ENCODE assay signal across 27 cellular contexts in genomic region chr9:118325757-118326156, GRCh38.
"Had no signal": no experiment of that assay in that cellular context is flagged by ENCODE, and none has a peak within 500 bp of the region (broad histone marks: within the 10 kb centered on the region; RNA-seq: fewer than 3 reads in every experiment).

No MANE protein-coding gene starts in this region.

- H3K9me3 Mint-ChIP-seq: mesothelial cell of epicardium had no signal

- ATAC-seq: esophagus mucosa; gastrocnemius medialis; heart right ventricle; left cardiac atrium; left lung; left ventricle myocardium superior; lower lobe of right lung; mucosa of descending colon; naive thymus-derived CD8-positive, alpha-beta T cell had no signal

- FAIRE-seq: islet of Langerhans, keratinocyte had no signal

- H3K27me3 ChIP-seq: dorsolateral prefrontal cortex, esophagus squamous epithelium, gastrocnemius medialis, left lung had no signal

- H3K4me1 ChIP-seq: esophagus squamous epithelium, gastrocnemius medialis, heart right ventricle, left lung, lower lobe of right lung had no signal

- H3K36me3 ChIP-seq: esophagus squamous epithelium, gastrocnemius medialis, heart right ventricle, left lung, lower lobe of right lung had no signal

- DNase-seq: dermis blood vessel endothelial cell; dorsolateral prefrontal cortex; effector CD4-positive, alpha-beta T cell; effector memory CD4-positive, alpha-beta T cell; erythroblast; esophagus squamous epithelium; foreskin fibroblast; foreskin melanocyte; gastrocnemius medialis; glutamatergic neuron; head of caudate nucleus; heart right ventricle; hippocampal formation; left cardiac atrium; left lung; left ventricle myocardium superior; lower lobe of right lung; mesenchymal stem cell; mucosa of descending colon; naive B cell; naive thymus-derived CD8-positive, alpha-beta T cell had no signal

- H3K4me3 Mint-ChIP-seq: mesothelial cell of epicardium; naive B cell; naive thymus-derived CD8-positive, alpha-beta T cell had no signal

- H3K27ac ChIP-seq: coronary artery, dorsolateral prefrontal cortex, epithelial cell of prostate, esophagus squamous epithelium, gastrocnemius medialis, heart right ventricle, left lung, lower lobe of right lung had no signal

- H3K36me3 Mint-ChIP-seq: mesothelial cell of epicardium; naive B cell; naive thymus-derived CD8-positive, alpha-beta T cell had no signal

- H3K4me1 Mint-ChIP-seq: mesothelial cell of epicardium; naive B cell; naive thymus-derived CD8-positive, alpha-beta T cell had no signal

- H3K4me3 ChIP-seq: coronary artery, dorsolateral prefrontal cortex, esophagus squamous epithelium, gastrocnemius medialis, heart right ventricle, left lung, lower lobe of right lung, mucosa of descending colon had no signal

- H3K27me3 Mint-ChIP-seq: naive B cell had no signal

- H3K9me3 ChIP-seq: esophagus squamous epithelium, gastrocnemius medialis, heart right ventricle, left lung, lower lobe of right lung, mucosa of descending colon had no signal

- H3K27ac Mint-ChIP-seq: mesothelial cell of epicardium; naive thymus-derived CD8-positive, alpha-beta T cell had no signal
